In genomic region chr9:131722260-131722659, GRCh38 we compare ENCODE assay signal across 1 cellular context.
TF ChIP-seq lines count a peak whose summit lies in the region.

No MANE protein-coding gene starts in this region.

TF ChIP-seq in GM23338, 12 proteins besides CTCF, POLR2A, EP300 and RAD21 (continued from another document):
- no peak for TF ChIP-seq ZNF462 (CRISPR knock-in tag; IDR thresholded peaks at IDR 0.05)
- TF ChIP-seq ZNF114 (CRISPR knock-in tag; IDR thresholded peaks at IDR 0.05), result no peak
- no peak for TF ChIP-seq ETS1 (IDR thresholded peaks at IDR 0.05)
- no peak for TF ChIP-seq EZH2phosphoT487 (IDR thresholded peaks at IDR 0.05; ENCODE audit: unreplicated experiment)
- TF ChIP-seq POLR2AphosphoS5 (IDR thresholded peaks at IDR 0.05; ENCODE audit: low read depth), result no peak
- TF ChIP-seq STAT1 (IDR thresholded peaks at IDR 0.05; ENCODE audit: unreplicated experiment), result no peak
- no peak for TF ChIP-seq ZNF331 (CRISPR knock-in tag; IDR thresholded peaks at IDR 0.05; ENCODE audit: low read depth)
- no peak for TF ChIP-seq EZH2 (IDR thresholded peaks at IDR 0.05; ENCODE audit: low read depth, unreplicated experiment)
- TF ChIP-seq CREB1 (CRISPR knock-in tag; IDR thresholded peaks at IDR 0.05; ENCODE audit: low read depth), result no peak
- no peak for TF ChIP-seq NANOG (IDR thresholded peaks at IDR 0.05; ENCODE audit: borderline replicate concordance)
